ENCODE assay signal across 6 cellular contexts in genomic region chrX:6679550-6679949, GRCh38.
"Had no signal": no experiment of that assay in that cellular context is flagged by ENCODE, and none has a peak within 500 bp of the region (broad histone marks: within the 10 kb centered on the region; RNA-seq: fewer than 3 reads in every experiment).

No MANE protein-coding gene starts in this region.

- H3K4me3 ChIP-seq: GM12878 had no signal

- FAIRE-seq: G401.6, GM12878, GM12891, GM12892 had no signal

- DNase-seq: GDM1, GF-D8 had no signal

- ATAC-seq: GM12878 had no signal
